15 cellular contexts compared by ENCODE assay signal in the genomic region with DNA sequence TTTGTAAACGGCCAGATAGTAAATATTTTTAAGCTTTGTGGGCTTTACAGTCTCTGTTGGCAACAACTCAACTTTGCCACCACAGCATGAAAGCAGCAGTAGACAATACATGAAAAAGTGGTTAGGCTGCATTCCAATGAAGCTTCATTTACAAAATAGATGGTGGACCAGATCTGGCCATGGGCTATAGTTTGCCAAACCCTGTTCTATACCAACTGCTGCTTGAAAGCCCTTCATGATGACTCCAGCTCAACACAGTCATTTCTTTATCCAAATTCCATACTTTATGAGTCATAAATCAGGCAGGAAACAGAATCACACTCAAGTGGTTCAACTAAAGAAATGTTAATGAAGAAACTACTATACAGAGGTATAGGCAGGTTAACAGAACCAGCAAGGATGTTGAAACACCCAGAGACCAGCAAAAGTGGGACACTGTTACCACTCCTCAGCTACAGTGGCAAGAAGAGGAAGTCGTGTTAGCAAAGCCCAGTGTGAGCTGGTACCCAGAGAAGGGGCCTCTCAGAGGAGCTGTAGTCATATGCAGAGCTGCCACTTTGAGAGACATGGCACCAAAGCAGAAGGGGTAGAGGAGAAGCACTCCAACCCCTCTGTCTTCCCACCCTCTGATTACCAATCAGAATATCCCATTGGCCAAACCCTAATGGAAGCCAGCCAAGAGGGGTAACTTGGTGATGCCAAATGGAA.
DNase-seq lines count a peak whose midpoint lies in the region; ATAC-seq, FAIRE-seq and TF ChIP-seq lines count a peak whose summit lies in the region.
"Had no signal": no experiment of that assay in that cellular context is flagged by ENCODE, and none has a peak within 500 bp of the region (broad histone marks: within the 10 kb centered on the region; RNA-seq: fewer than 3 reads in every experiment).

No MANE protein-coding gene starts in this region.

- H3K9ac ChIP-seq in H9 (ENCODE audit: extremely low read depth, insufficient read length, low read length): no peak overlapping the region

- peaks cover 0 to 2% (median 0%) of the 10 kb centered on the region in 3 experiments; a peak in 1 of 7 replicates for H3K36me3 Mint-ChIP-seq in H9 (ENCODE audit: insufficient read depth in 1 of 3, low read depth in 3 of 3)
- H3K36me3 Mint-ChIP-seq: activated naive CD4-positive, alpha-beta T cell treated with anti-CD3 and anti-CD28 coated beads, Interleukin-2, amount 50 U/mL, for 72 hours had no signal

- H4K5ac ChIP-seq in H9 (ENCODE audit: insufficient read length, low read depth, low read length): no peak overlapping the region

- H3T11ph ChIP-seq in H9 (ENCODE audit: low read length): no peak overlapping the region

- H3K14ac ChIP-seq in H9 (ENCODE audit: insufficient read depth, low read length): no peak overlapping the region

- no peaks in the 10 kb centered on the region; the same call in none of the 2 replicates for H3K27me3 Mint-ChIP-seq in H9 (ENCODE audit: low read depth)

- no peak overlapping the region for H2BK5ac ChIP-seq in H9 (ENCODE audit: insufficient read length, low read length)

- WGBS in H9 (ENCODE audit: extremely low coverage, insufficient read length, low lambda C conversion rate): no CpG with 5 or more reads among the region's 2 CpGs

- H3K4me1 Mint-ChIP-seq in H9: peaks cover 9 to 15% of the 10 kb centered on the region in 2 experiments

- H3K23ac ChIP-seq in H9 (ENCODE audit: insufficient read length, low read depth, low read length): no peak overlapping the region

- no peak for FAIRE-seq in frontal cortex (lab: Jason Lieb, UNC)

- no peak overlapping the region for H2AFZ ChIP-seq in H9 (ENCODE audit: low read length)

- H3K4me3 Mint-ChIP-seq in H9: no peak overlapping the region

- H3K4me1 ChIP-seq in foreskin keratinocyte: peaks cover 17% of the 10 kb centered on the region
- H3K4me1 ChIP-seq in H9 (ENCODE audit: insufficient read depth, low read length): peaks cover 8% of the 10 kb centered on the region; the same call in 1 of the 2 replicates
- H3K4me1 ChIP-seq: Caco-2, testis had no signal

- no peak overlapping the region for H2AK5ac ChIP-seq in H9 (ENCODE audit: insufficient read length, low read length)

- H3K9me3 ChIP-seq in H9 (ENCODE audit: control insufficient read depth, low read depth, low read length): no peaks in the 10 kb centered on the region
- H3K9me3 ChIP-seq: Caco-2, testis had no signal

- H4K8ac ChIP-seq in H9 (replicated peaks; ENCODE audit: insufficient read length, low read depth, low read length): no peak overlapping the region

- H2BK120ac ChIP-seq in H9 (ENCODE audit: low read depth, low read length, poor library complexity, severe bottlenecking): no peak overlapping the region

- H3K18ac ChIP-seq in H9 (ENCODE audit: insufficient read length, low read depth, low read length): no peak overlapping the region

- no peak overlapping the region for H2BK12ac ChIP-seq in H9 (ENCODE audit: insufficient read length, low read depth, low read length)

- H3K27me3 ChIP-seq in foreskin keratinocyte (no peaks in the 10 kb centered on the region), H9 (ENCODE audit: insufficient read depth, low read length) (no peaks in the 10 kb centered on the region)
- H3K27me3 ChIP-seq: testis had no signal

- H4K20me1 ChIP-seq in H9 (ENCODE audit: control insufficient read depth, insufficient read depth, insufficient read length): no peaks in the 10 kb centered on the region

- no peak overlapping the region for H3K4me2 ChIP-seq in H9 (ENCODE audit: insufficient read depth, insufficient read length, low read length)

- H2BK20ac ChIP-seq in H9 (ENCODE audit: low read depth, low read length, poor library complexity, severe bottlenecking): no peak overlapping the region

- H3K56ac ChIP-seq in H9 (ENCODE audit: insufficient read length, low read depth, low read length): no peak overlapping the region

- H3K27ac ChIP-seq in foreskin keratinocyte (peak overlapping the region; percentile 69), H9 (ENCODE audit: insufficient read length, low read depth, low read length) (no peak overlapping the region)
- H3K27ac ChIP-seq: testis had no signal

- intact Hi-C loops in posterior vena cava (cut with DNase I): no loop called here

- H2BK15ac ChIP-seq in H9 (ENCODE audit: low read depth, low read length): no peak overlapping the region

- no peak overlapping the region for H4K91ac ChIP-seq in H9 (ENCODE audit: insufficient read length, low read depth, low read length)

- no peak overlapping the region for H3K4ac ChIP-seq in H9 (ENCODE audit: low read depth, low read length)

- DNase-seq in COR-L47 (lab: John Stamatoyannopoulos, UW): peak; percentile 4
- DNase-seq in HS-27A (ENCODE audit: low read depth): peak; percentile 36
- DNase-seq in SKM-1 treated with dmso at 0.1 percent for 144 hours (lab: John Stamatoyannopoulos, UW; ENCODE audit: unreplicated experiment): peak; percentile 78
- peak; percentile 99 to 100 for DNase-seq in foreskin keratinocyte
- DNase-seq in posterior vena cava (ENCODE audit: low spot score): no peak
- no peak for DNase-seq in H9
- DNase-seq in frontal cortex (ENCODE audit: low spot score in 2 of 2): no peak
- DNase-seq: Caco-2; effector CD8-positive, alpha-beta T cell; NCI-H1105; nucleus accumbens; stimulated activated CD4-positive, alpha-beta T cell treated with anti-CD3 and anti-CD28 coated beads, Interleukin-4, amount 100 ng/mL, for 24 hours; testis had no signal

- no peak overlapping the region for H3K27ac Mint-ChIP-seq in H9
- H3K27ac Mint-ChIP-seq: activated naive CD4-positive, alpha-beta T cell treated with anti-CD3 and anti-CD28 coated beads, Interleukin-2, amount 50 U/mL, for 72 hours had no signal

- no peaks in the 10 kb centered on the region for H3K23me2 ChIP-seq in H9 (ENCODE audit: insufficient read length, low read depth, low read length, poor library complexity, severe bottlenecking)

- TF ChIP-seq CTCF in foreskin keratinocyte (conservative IDR thresholded peaks at IDR 0.05): no peak
- TF ChIP-seq CTCF in H9 (conservative IDR thresholded peaks at IDR 0.05): no peak

- ATAC-seq in foreskin keratinocyte (peak; percentile 89), GM18517 (IDR thresholded peaks at IDR 0.05; ENCODE audit: unreplicated experiment) (no peak)

- peaks cover 6 to 11% of the 10 kb centered on the region in 2 experiments for H3K9me3 Mint-ChIP-seq in H9

- no peaks in the 10 kb centered on the region for H3K79me1 ChIP-seq in H9 (ENCODE audit: insufficient read depth, low read depth, low read length, poor library complexity, severe bottlenecking)

- H3K79me2 ChIP-seq in H9 (ENCODE audit: insufficient read depth, low read length): no peaks in the 10 kb centered on the region

Comparison
In these comparisons a context has a peak if more than half of its experiments do, and no peak if none do; other contexts are left out.
1. DNase-seq: peak in COR-L47 (single experiment), HS-27A (single experiment), SKM-1 treated with dmso at 0.1 percent for 144 hours (single experiment) and foreskin keratinocyte (2 of 2); none in posterior vena cava (single experiment), H9 (single experiment) and frontal cortex (0 of 2).